Comparison of ENCODE assay signal across 2 cellular contexts in the genomic region with DNA sequence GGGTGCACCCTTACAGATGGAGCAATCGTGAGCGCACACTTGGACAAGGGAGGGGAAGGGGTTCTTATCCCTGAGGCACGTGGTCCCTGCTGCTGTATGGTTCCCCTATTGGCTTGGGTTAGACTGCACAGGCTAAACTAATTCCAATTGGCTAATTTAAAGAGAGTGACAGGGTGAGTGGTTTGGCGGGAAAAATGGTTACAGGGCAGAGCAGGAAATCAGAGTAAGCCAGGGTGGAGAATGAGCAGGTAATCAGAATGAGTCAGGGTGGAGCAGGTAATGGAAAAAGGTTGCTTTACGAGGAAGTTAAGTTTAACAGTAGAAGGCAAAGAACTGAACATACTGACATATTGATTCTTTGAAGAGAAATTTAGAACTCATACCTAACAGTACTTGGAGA. TPM values are rescaled to one million over a fixed set of nuclear protein-coding genes. Genes with fewer than 3 reads are reported as not detected.
"Had no signal": no experiment of that assay in that cellular context is flagged by ENCODE, and none has a peak within 500 bp of the region (broad histone marks: within the 10 kb centered on the region; RNA-seq: fewer than 3 reads in every experiment).

No MANE protein-coding gene starts in this region.

RNA-seq across cellular contexts. Expression of a gene that starts 49.8 kb away (rescaled TPM):
- total RNA-seq: GM23248, HFFc6 had no signal
